ENCODE assay signal across 1 cellular context in genomic region chr20:41048475-41049242, GRCh38.
A peak's percentile ranks its signal among the peaks of the same experiment; 100 is the strongest.
TF ChIP-seq lines count a peak whose summit lies in the region.

No MANE protein-coding gene starts in this region.

TF ChIP-seq in HEK293, 187 proteins besides CTCF, POLR2A, EP300 and RAD21 (continued from another document and continues in another):
- TF ChIP-seq ZBTB10 (tag by site-specific recombination; IDR thresholded peaks at IDR 0.05) (no peak), ZNF324 (tag by site-specific recombination; IDR thresholded peaks at IDR 0.05) (no peak), PRDM2 (tag by site-specific recombination; IDR thresholded peaks at IDR 0.05; ENCODE audit: borderline replicate concordance) (no peak), ZNF768 (tag by site-specific recombination; IDR thresholded peaks at IDR 0.05) (no peak), REST (tag by site-specific recombination; IDR thresholded peaks at IDR 0.05) (no peak), ZNF292 (tag by site-specific recombination; IDR thresholded peaks at IDR 0.05; ENCODE audit: borderline replicate concordance, low read depth) (no peak), ZNF747 (tag by site-specific recombination; IDR thresholded peaks at IDR 0.05) (no peak), ZNF280D (tag by site-specific recombination; IDR thresholded peaks at IDR 0.05) (no peak), ZNF404 (tag by site-specific recombination; IDR thresholded peaks at IDR 0.05) (no peak), ZNF677 (tag by site-specific recombination; IDR thresholded peaks at IDR 0.05) (no peak), MEIS1 (CRISPR knock-in tag; IDR thresholded peaks at IDR 0.05; ENCODE audit: borderline replicate concordance) (no peak), YY1 (tag by site-specific recombination; IDR thresholded peaks at IDR 0.05) (no peak), ZBTB8A (tag by site-specific recombination; IDR thresholded peaks at IDR 0.05) (no peak), ZNF596 (tag by site-specific recombination; IDR thresholded peaks at IDR 0.05) (no peak; the same call in none of the 2 replicates), ZNF837 (tag by site-specific recombination; IDR thresholded peaks at IDR 0.05) (no peak), ZNF473 (tag by site-specific recombination; IDR thresholded peaks at IDR 0.05) (no peak), ZNF394 (tag by site-specific recombination; IDR thresholded peaks at IDR 0.05; ENCODE audit: borderline replicate concordance) (no peak), SCRT1 (tag by site-specific recombination; IDR thresholded peaks at IDR 0.05; ENCODE audit: borderline replicate concordance) (no peak), KLF16 (tag by site-specific recombination; IDR thresholded peaks at IDR 0.05) (peak; percentile 79), INSM2 (tag by site-specific recombination; IDR thresholded peaks at IDR 0.05) (peak; percentile 51; the same call in 1 of the 2 replicates), ZFP69B (tag by site-specific recombination; IDR thresholded peaks at IDR 0.05) (no peak), ZNF16 (tag by site-specific recombination; IDR thresholded peaks at IDR 0.05; ENCODE audit: low read depth) (no peak), ZNF26 (tag by site-specific recombination; IDR thresholded peaks at IDR 0.05) (no peak), ZNF274 (IDR thresholded peaks at IDR 0.05; ENCODE audit: low read length) (no peak), ZNF274 (tag by site-specific recombination; IDR thresholded peaks at IDR 0.05; ENCODE audit: borderline replicate concordance) (no peak), OVOL3 (tag by site-specific recombination; IDR thresholded peaks at IDR 0.05) (peak; percentile 89), KLF1 (tag by site-specific recombination; IDR thresholded peaks at IDR 0.05) (peak; percentile 39; the same call in 1 of the 2 replicates), ZBTB7A (tag by site-specific recombination; IDR thresholded peaks at IDR 0.05; ENCODE audit: low read depth) (no peak), ZEB2 (tag by site-specific recombination; IDR thresholded peaks at IDR 0.05) (0 out of 2 replicates have a peak, but pooled peaks have one; percentile 35), ZNF202 (tag by site-specific recombination; IDR thresholded peaks at IDR 0.05; ENCODE audit: borderline replicate concordance) (no peak), ZNF146 (tag by site-specific recombination; IDR thresholded peaks at IDR 0.05) (no peak), ZNF157 (tag by site-specific recombination; IDR thresholded peaks at IDR 0.05) (no peak), ATF2 (tag by site-specific recombination; IDR thresholded peaks at IDR 0.05; ENCODE audit: low read depth) (no peak), SP2 (tag by site-specific recombination; IDR thresholded peaks at IDR 0.05) (no peak; the same call in 1 of the 2 replicates), BCL11B (tag by site-specific recombination; IDR thresholded peaks at IDR 0.05; ENCODE audit: low read depth) (no peak), ZSCAN16 (tag by site-specific recombination; IDR thresholded peaks at IDR 0.05) (peak; percentile 53; the same call in 1 of the 2 replicates), ZNF501 (tag by site-specific recombination; IDR thresholded peaks at IDR 0.05) (no peak), ZNF449 (tag by site-specific recombination; IDR thresholded peaks at IDR 0.05) (no peak), KLF10 (tag by site-specific recombination; IDR thresholded peaks at IDR 0.05) (no peak), TCF7L2 (IDR thresholded peaks at IDR 0.05; ENCODE audit: borderline replicate concordance, low read depth, low read length) (peak; percentile 55; the same call in 1 of the 2 replicates)
